Comparison of ENCODE assay signal across 30 cellular contexts in genomic region chr10:71678057-71678805, GRCh38. TPM values are rescaled to one million over a fixed set of nuclear protein-coding genes. Genes with fewer than 3 reads are reported as not detected.
"Had no signal": no experiment of that assay in that cellular context is flagged by ENCODE, and none has a peak within 500 bp of the region (broad histone marks: within the 10 kb centered on the region; RNA-seq: fewer than 3 reads in every experiment).

No MANE protein-coding gene starts in this region.

- H3K27me3 ChIP-seq: SJSA1 had no signal

- H3K9me3 Mint-ChIP-seq: activated B cell treated with CpG ODN at 0.5 μM for 24 hours; activated CD4-positive, alpha-beta T cell treated with anti-CD3 and anti-CD28 coated beads, Interleukin-2, amount 10 ng/mL, durations not matched to agents 24 days and 14 days; activated naive CD4-positive, alpha-beta T cell treated with anti-CD3 and anti-CD28 coated beads for 36 hours; activated T-cell treated with anti-CD3 and anti-CD28 coated beads, Interleukin-2, amount 50 U/mL, for 24 hours; activated T-helper 1 cell treated with anti-CD3 and anti-CD28 coated beads, Interleukin-12 subunit alpha, Interleukin-12 subunit beta, Interleukin-2, Interleukin-4 antibody, amounts not matched to agents 30 ng/mL and 10 ng/mL and 1 ng/mL, durations not matched to agents 14 hours and 24 hours and 36 hours had no signal

- DNase-seq: activated B cell treated with CpG ODN at 0.5 μM for 24 hours; activated CD4-positive, alpha-beta T cell treated with anti-CD3 and anti-CD28 coated beads for 1 hour; activated CD4-positive, alpha-beta T cell treated with anti-CD3 and anti-CD28 coated beads, Interleukin-2, amount 10 ng/mL, durations not matched to agents 24 days and 14 days; activated CD4-positive, alpha-beta T cell treated with anti-CD3 and anti-CD28 coated beads, Interleukin-2, amount 50 U/mL, for 48 hours; activated CD8-positive, alpha-beta memory T cell treated with anti-CD3 and anti-CD28 coated beads, Interleukin-2, amount 10 ng/mL, durations not matched to agents 7 days and 5 days; activated effector memory CD4-positive, alpha-beta T cell treated with anti-CD3 and anti-CD28 coated beads, Interleukin-2, amount 50 U/mL, for 16 hours; activated naive CD4-positive, alpha-beta T cell treated with anti-CD3 and anti-CD28 coated beads for 36 hours; activated T-cell treated with anti-CD3 and anti-CD28 coated beads, Interleukin-2, amount 50 U/mL, for 24 hours; amygdala; cerebellar nuclear complex; MM.1S; NCI-H1105; NCI-H1436; NCI-H1694 treated with DMSO at 0.1 percent for 48 hours; NCI-H2029 treated with DMSO at 0.1 percent for 48 hours; NCI-H345; NCI-H510A; NCI-H526 treated with DMSO at 0.1 percent for 48 hours; NCI-H82; PC-3; SHP77; T-helper 17 cell; T-helper 9 cell had no signal

- H3K4me1 Mint-ChIP-seq: activated B cell treated with CpG ODN at 0.5 μM for 24 hours; activated CD4-positive, alpha-beta T cell treated with anti-CD3 and anti-CD28 coated beads, Interleukin-2, amount 10 ng/mL, durations not matched to agents 24 days and 14 days; activated CD8-positive, alpha-beta memory T cell treated with anti-CD3 and anti-CD28 coated beads, Interleukin-2, amount 10 ng/mL, durations not matched to agents 7 days and 5 days had no signal

- ATAC-seq: activated CD8-positive, alpha-beta memory T cell treated with anti-CD3 and anti-CD28 coated beads, Interleukin-2, amount 10 ng/mL, durations not matched to agents 7 days and 5 days; PC-3; SK-N-SH treated with all-trans-retinoic acid at 6 μM for 48 hours; T-helper 17 cell had no signal

- H3K4me1 ChIP-seq: SJSA1 had no signal

- H3K27me3 Mint-ChIP-seq: activated CD8-positive, alpha-beta memory T cell treated with anti-CD3 and anti-CD28 coated beads, Interleukin-2, amount 10 ng/mL, durations not matched to agents 7 days and 5 days; activated naive CD8-positive, alpha-beta T cell; activated T-cell treated with anti-CD3 and anti-CD28 coated beads, Interleukin-2, amount 50 U/mL, for 24 hours; brain had no signal

- H3K36me3 Mint-ChIP-seq: activated CD8-positive, alpha-beta memory T cell treated with anti-CD3 and anti-CD28 coated beads, Interleukin-2, amount 10 ng/mL, durations not matched to agents 7 days and 5 days; activated naive CD8-positive, alpha-beta T cell; brain had no signal

- H3K27ac ChIP-seq: cardiac muscle cell, SJSA1 had no signal

- H3K4me3 ChIP-seq: cardiac muscle cell, SJSA1 had no signal

- H3K36me3 ChIP-seq: cardiac muscle cell, SJSA1 had no signal

- H3K4me3 Mint-ChIP-seq: activated B cell treated with CpG ODN at 0.5 μM for 24 hours; activated CD4-positive, alpha-beta T cell treated with anti-CD3 and anti-CD28 coated beads, Interleukin-2, amount 10 ng/mL, durations not matched to agents 24 days and 14 days; activated CD8-positive, alpha-beta memory T cell treated with anti-CD3 and anti-CD28 coated beads, Interleukin-2, amount 10 ng/mL, durations not matched to agents 7 days and 5 days; activated naive CD4-positive, alpha-beta T cell treated with anti-CD3 and anti-CD28 coated beads for 36 hours; activated naive CD8-positive, alpha-beta T cell; activated T-cell treated with anti-CD3 and anti-CD28 coated beads, Interleukin-2, amount 50 U/mL, for 24 hours; activated T-helper 1 cell treated with anti-CD3 and anti-CD28 coated beads, Interleukin-12 subunit alpha, Interleukin-12 subunit beta, Interleukin-2, Interleukin-4 antibody, amounts not matched to agents 30 ng/mL and 10 ng/mL and 1 ng/mL, durations not matched to agents 14 hours and 24 hours and 36 hours; brain; T-helper 17 cell had no signal

- H3K27ac Mint-ChIP-seq: activated B cell treated with CpG ODN at 0.5 μM for 24 hours; activated CD4-positive, alpha-beta T cell treated with anti-CD3 and anti-CD28 coated beads, Interleukin-2, amount 10 ng/mL, durations not matched to agents 24 days and 14 days; activated CD8-positive, alpha-beta memory T cell treated with anti-CD3 and anti-CD28 coated beads, Interleukin-2, amount 10 ng/mL, durations not matched to agents 7 days and 5 days; activated naive CD4-positive, alpha-beta T cell treated with anti-CD3 and anti-CD28 coated beads for 36 hours; activated naive CD8-positive, alpha-beta T cell; activated T-cell treated with anti-CD3 and anti-CD28 coated beads, Interleukin-2, amount 50 U/mL, for 24 hours; activated T-helper 1 cell treated with anti-CD3 and anti-CD28 coated beads, Interleukin-12 subunit alpha, Interleukin-12 subunit beta, Interleukin-2, Interleukin-4 antibody, amounts not matched to agents 30 ng/mL and 10 ng/mL and 1 ng/mL, durations not matched to agents 14 hours and 24 hours and 36 hours; T-helper 17 cell had no signal

- H3K9me3 ChIP-seq: SJSA1 had no signal

RNA-seq across cellular contexts. Expression of gene C10orf105, which starts 41.3 kb away (rescaled TPM):
- total RNA-seq: activated B cell treated with CpG ODN at 0.5 μM for 24 hours, astrocyte, PC-3, SJSA1 had no signal
- polyA plus RNA-seq: cardiac muscle cell had no signal
